In the genomic region with DNA sequence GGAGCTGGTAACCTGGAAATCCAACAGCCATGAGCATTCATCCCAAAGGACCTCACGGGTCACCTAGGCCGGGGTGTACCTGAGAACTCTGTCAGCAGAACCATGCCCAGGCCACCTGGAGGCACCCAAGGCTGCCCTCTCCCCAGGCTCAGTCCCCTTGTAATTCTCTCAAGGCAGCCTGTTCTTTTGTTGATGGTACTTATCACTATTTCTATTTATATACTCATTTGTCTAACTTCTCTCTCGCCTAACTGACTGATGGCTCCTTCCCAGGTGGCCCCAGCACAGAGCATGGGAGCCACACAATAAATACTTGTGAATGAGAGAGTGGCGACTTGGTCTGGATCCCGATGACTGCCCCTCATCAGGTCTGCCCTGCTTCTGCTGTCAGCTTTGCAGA, we compare ENCODE assay signal across 2 cellular contexts.
TF ChIP-seq lines count a peak whose summit lies in the region.

No MANE protein-coding gene starts in this region.

TF ChIP-seq in GM23338, 12 proteins besides CTCF, POLR2A, EP300 and RAD21 (continues in another document):
- TF ChIP-seq ZNF331 (CRISPR knock-in tag; IDR thresholded peaks at IDR 0.05; ENCODE audit: low read depth) = no peak
- TF ChIP-seq, protein P1, sequence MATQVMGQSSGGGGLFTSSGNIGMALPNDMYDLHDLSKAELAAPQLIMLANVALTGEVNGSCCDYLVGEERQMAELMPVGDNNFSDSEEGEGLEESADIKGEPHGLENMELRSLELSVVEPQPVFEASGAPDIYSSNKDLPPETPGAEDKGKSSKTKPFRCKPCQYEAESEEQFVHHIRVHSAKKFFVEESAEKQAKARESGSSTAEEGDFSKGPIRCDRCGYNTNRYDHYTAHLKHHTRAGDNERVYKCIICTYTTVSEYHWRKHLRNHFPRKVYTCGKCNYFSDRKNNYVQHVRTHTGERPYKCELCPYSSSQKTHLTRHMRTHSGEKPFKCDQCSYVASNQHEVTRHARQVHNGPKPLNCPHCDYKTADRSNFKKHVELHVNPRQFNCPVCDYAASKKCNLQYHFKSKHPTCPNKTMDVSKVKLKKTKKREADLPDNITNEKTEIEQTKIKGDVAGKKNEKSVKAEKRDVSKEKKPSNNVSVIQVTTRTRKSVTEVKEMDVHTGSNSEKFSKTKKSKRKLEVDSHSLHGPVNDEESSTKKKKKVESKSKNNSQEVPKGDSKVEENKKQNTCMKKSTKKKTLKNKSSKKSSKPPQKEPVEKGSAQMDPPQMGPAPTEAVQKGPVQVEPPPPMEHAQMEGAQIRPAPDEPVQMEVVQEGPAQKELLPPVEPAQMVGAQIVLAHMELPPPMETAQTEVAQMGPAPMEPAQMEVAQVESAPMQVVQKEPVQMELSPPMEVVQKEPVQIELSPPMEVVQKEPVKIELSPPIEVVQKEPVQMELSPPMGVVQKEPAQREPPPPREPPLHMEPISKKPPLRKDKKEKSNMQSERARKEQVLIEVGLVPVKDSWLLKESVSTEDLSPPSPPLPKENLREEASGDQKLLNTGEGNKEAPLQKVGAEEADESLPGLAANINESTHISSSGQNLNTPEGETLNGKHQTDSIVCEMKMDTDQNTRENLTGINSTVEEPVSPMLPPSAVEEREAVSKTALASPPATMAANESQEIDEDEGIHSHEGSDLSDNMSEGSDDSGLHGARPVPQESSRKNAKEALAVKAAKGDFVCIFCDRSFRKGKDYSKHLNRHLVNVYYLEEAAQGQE (IDR thresholded peaks at IDR 0.05; ENCODE audit: unreplicated experiment) = no peak
- TF ChIP-seq, protein P2, sequence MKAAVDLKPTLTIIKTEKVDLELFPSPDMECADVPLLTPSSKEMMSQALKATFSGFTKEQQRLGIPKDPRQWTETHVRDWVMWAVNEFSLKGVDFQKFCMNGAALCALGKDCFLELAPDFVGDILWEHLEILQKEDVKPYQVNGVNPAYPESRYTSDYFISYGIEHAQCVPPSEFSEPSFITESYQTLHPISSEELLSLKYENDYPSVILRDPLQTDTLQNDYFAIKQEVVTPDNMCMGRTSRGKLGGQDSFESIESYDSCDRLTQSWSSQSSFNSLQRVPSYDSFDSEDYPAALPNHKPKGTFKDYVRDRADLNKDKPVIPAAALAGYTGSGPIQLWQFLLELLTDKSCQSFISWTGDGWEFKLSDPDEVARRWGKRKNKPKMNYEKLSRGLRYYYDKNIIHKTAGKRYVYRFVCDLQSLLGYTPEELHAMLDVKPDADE (IDR thresholded peaks at IDR 0.05) = no peak
- no peak for TF ChIP-seq NANOG (IDR thresholded peaks at IDR 0.05; ENCODE audit: borderline replicate concordance)
- TF ChIP-seq EZH2phosphoT487 (IDR thresholded peaks at IDR 0.05; ENCODE audit: unreplicated experiment) = no peak
- TF ChIP-seq STAT1 (IDR thresholded peaks at IDR 0.05; ENCODE audit: unreplicated experiment) = no peak
- TF ChIP-seq, protein P3, sequence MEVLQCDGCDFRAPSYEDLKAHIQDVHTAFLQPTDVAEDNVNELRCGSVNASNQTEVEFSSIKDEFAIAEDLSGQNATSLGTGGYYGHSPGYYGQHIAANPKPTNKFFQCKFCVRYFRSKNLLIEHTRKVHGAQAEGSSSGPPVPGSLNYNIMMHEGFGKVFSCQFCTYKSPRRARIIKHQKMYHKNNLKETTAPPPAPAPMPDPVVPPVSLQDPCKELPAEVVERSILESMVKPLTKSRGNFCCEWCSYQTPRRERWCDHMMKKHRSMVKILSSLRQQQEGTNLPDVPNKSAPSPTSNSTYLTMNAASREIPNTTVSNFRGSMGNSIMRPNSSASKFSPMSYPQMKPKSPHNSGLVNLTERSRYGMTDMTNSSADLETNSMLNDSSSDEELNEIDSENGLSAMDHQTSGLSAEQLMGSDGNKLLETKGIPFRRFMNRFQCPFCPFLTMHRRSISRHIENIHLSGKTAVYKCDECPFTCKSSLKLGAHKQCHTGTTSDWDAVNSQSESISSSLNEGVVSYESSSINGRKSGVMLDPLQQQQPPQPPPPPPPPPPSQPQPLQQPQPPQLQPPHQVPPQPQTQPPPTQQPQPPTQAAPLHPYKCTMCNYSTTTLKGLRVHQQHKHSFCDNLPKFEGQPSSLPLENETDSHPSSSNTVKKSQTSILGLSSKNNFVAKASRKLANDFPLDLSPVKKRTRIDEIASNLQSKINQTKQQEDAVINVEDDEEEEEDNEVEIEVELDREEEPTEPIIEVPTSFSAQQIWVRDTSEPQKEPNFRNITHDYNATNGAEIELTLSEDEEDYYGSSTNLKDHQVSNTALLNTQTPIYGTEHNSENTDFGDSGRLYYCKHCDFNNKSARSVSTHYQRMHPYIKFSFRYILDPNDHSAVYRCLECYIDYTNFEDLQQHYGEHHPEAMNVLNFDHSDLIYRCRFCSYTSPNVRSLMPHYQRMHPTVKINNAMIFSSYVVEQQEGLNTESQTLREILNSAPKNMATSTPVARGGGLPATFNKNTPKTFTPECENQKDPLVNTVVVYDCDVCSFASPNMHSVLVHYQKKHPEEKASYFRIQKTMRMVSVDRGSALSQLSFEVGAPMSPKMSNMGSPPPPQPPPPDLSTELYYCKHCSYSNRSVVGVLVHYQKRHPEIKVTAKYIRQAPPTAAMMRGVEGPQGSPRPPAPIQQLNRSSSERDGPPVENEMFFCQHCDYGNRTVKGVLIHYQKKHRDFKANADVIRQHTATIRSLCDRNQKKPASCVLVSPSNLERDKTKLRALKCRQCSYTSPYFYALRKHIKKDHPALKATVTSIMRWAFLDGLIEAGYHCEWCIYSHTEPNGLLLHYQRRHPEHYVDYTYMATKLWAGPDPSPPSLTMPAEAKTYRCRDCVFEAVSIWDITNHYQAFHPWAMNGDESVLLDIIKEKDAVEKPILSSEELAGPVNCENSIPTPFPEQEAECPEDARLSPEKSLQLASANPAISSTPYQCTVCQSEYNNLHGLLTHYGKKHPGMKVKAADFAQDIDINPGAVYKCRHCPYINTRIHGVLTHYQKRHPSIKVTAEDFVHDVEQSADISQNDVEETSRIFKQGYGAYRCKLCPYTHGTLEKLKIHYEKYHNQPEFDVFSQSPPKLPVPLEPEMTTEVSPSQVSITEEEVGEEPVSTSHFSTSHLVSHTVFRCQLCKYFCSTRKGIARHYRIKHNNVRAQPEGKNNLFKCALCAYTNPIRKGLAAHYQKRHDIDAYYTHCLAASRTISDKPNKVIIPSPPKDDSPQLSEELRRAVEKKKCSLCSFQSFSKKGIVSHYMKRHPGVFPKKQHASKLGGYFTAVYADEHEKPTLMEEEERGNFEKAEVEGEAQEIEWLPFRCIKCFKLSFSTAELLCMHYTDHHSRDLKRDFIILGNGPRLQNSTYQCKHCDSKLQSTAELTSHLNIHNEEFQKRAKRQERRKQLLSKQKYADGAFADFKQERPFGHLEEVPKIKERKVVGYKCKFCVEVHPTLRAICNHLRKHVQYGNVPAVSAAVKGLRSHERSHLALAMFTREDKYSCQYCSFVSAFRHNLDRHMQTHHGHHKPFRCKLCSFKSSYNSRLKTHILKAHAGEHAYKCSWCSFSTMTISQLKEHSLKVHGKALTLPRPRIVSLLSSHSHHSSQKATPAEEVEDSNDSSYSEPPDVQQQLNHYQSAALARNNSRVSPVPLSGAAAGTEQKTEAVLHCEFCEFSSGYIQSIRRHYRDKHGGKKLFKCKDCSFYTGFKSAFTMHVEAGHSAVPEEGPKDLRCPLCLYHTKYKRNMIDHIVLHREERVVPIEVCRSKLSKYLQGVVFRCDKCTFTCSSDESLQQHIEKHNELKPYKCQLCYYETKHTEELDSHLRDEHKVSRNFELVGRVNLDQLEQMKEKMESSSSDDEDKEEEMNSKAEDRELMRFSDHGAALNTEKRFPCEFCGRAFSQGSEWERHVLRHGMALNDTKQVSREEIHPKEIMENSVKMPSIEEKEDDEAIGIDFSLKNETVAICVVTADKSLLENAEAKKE (CRISPR knock-in tag; IDR thresholded peaks at IDR 0.05) = no peak
- no peak for TF ChIP-seq JUNB (IDR thresholded peaks at IDR 0.05; ENCODE audit: unreplicated experiment)
- TF ChIP-seq CREB1 (CRISPR knock-in tag; IDR thresholded peaks at IDR 0.05; ENCODE audit: low read depth) = no peak
- no peak for TF ChIP-seq ZNF114 (CRISPR knock-in tag; IDR thresholded peaks at IDR 0.05)

TF ChIP-seq in WTC11, 78 proteins besides CTCF, POLR2A, EP300 and RAD21 (continues in another document):
- TF ChIP-seq, protein P4, sequence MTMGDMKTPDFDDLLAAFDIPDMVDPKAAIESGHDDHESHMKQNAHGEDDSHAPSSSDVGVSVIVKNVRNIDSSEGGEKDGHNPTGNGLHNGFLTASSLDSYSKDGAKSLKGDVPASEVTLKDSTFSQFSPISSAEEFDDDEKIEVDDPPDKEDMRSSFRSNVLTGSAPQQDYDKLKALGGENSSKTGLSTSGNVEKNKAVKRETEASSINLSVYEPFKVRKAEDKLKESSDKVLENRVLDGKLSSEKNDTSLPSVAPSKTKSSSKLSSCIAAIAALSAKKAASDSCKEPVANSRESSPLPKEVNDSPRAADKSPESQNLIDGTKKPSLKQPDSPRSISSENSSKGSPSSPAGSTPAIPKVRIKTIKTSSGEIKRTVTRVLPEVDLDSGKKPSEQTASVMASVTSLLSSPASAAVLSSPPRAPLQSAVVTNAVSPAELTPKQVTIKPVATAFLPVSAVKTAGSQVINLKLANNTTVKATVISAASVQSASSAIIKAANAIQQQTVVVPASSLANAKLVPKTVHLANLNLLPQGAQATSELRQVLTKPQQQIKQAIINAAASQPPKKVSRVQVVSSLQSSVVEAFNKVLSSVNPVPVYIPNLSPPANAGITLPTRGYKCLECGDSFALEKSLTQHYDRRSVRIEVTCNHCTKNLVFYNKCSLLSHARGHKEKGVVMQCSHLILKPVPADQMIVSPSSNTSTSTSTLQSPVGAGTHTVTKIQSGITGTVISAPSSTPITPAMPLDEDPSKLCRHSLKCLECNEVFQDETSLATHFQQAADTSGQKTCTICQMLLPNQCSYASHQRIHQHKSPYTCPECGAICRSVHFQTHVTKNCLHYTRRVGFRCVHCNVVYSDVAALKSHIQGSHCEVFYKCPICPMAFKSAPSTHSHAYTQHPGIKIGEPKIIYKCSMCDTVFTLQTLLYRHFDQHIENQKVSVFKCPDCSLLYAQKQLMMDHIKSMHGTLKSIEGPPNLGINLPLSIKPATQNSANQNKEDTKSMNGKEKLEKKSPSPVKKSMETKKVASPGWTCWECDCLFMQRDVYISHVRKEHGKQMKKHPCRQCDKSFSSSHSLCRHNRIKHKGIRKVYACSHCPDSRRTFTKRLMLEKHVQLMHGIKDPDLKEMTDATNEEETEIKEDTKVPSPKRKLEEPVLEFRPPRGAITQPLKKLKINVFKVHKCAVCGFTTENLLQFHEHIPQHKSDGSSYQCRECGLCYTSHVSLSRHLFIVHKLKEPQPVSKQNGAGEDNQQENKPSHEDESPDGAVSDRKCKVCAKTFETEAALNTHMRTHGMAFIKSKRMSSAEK (CRISPR knock-in tag; IDR thresholded peaks at IDR 0.05; ENCODE audit: borderline replicate concordance) = no peak
- TF ChIP-seq ZNF416 (CRISPR knock-in tag; IDR thresholded peaks at IDR 0.05) (no peak), ETV6 (CRISPR knock-in tag; IDR thresholded peaks at IDR 0.05) (no peak), GTF2I (CRISPR knock-in tag; conservative IDR thresholded peaks at IDR 0.05) (no peak), SMAD4 (CRISPR knock-in tag; IDR thresholded peaks at IDR 0.05) (no peak), ZNF219 (CRISPR knock-in tag; IDR thresholded peaks at IDR 0.05; ENCODE audit: borderline replicate concordance) (no peak), NFE2L1 (CRISPR knock-in tag; IDR thresholded peaks at IDR 0.05) (no peak)
- TF ChIP-seq, protein P5, sequence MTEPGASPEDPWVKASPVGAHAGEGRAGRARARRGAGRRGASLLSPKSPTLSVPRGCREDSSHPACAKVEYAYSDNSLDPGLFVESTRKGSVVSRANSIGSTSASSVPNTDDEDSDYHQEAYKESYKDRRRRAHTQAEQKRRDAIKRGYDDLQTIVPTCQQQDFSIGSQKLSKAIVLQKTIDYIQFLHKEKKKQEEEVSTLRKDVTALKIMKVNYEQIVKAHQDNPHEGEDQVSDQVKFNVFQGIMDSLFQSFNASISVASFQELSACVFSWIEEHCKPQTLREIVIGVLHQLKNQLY (CRISPR knock-in tag; IDR thresholded peaks at IDR 0.05) = no peak
- TF ChIP-seq, protein P6, sequence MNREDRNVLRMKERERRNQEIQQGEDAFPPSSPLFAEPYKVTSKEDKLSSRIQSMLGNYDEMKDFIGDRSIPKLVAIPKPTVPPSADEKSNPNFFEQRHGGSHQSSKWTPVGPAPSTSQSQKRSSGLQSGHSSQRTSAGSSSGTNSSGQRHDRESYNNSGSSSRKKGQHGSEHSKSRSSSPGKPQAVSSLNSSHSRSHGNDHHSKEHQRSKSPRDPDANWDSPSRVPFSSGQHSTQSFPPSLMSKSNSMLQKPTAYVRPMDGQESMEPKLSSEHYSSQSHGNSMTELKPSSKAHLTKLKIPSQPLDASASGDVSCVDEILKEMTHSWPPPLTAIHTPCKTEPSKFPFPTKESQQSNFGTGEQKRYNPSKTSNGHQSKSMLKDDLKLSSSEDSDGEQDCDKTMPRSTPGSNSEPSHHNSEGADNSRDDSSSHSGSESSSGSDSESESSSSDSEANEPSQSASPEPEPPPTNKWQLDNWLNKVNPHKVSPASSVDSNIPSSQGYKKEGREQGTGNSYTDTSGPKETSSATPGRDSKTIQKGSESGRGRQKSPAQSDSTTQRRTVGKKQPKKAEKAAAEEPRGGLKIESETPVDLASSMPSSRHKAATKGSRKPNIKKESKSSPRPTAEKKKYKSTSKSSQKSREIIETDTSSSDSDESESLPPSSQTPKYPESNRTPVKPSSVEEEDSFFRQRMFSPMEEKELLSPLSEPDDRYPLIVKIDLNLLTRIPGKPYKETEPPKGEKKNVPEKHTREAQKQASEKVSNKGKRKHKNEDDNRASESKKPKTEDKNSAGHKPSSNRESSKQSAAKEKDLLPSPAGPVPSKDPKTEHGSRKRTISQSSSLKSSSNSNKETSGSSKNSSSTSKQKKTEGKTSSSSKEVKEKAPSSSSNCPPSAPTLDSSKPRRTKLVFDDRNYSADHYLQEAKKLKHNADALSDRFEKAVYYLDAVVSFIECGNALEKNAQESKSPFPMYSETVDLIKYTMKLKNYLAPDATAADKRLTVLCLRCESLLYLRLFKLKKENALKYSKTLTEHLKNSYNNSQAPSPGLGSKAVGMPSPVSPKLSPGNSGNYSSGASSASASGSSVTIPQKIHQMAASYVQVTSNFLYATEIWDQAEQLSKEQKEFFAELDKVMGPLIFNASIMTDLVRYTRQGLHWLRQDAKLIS (CRISPR knock-in tag; IDR thresholded peaks at IDR 0.05; ENCODE audit: borderline replicate concordance) = no peak
- TF ChIP-seq, protein P7, sequence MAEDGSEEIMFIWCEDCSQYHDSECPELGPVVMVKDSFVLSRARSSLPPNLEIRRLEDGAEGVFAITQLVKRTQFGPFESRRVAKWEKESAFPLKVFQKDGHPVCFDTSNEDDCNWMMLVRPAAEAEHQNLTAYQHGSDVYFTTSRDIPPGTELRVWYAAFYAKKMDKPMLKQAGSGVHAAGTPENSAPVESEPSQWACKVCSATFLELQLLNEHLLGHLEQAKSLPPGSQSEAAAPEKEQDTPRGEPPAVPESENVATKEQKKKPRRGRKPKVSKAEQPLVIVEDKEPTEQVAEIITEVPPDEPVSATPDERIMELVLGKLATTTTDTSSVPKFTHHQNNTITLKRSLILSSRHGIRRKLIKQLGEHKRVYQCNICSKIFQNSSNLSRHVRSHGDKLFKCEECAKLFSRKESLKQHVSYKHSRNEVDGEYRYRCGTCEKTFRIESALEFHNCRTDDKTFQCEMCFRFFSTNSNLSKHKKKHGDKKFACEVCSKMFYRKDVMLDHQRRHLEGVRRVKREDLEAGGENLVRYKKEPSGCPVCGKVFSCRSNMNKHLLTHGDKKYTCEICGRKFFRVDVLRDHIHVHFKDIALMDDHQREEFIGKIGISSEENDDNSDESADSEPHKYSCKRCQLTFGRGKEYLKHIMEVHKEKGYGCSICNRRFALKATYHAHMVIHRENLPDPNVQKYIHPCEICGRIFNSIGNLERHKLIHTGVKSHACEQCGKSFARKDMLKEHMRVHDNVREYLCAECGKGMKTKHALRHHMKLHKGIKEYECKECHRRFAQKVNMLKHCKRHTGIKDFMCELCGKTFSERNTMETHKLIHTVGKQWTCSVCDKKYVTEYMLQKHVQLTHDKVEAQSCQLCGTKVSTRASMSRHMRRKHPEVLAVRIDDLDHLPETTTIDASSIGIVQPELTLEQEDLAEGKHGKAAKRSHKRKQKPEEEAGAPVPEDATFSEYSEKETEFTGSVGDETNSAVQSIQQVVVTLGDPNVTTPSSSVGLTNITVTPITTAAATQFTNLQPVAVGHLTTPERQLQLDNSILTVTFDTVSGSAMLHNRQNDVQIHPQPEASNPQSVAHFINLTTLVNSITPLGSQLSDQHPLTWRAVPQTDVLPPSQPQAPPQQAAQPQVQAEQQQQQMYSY (CRISPR knock-in tag; IDR thresholded peaks at IDR 0.05) = no peak
